In the genomic region with DNA sequence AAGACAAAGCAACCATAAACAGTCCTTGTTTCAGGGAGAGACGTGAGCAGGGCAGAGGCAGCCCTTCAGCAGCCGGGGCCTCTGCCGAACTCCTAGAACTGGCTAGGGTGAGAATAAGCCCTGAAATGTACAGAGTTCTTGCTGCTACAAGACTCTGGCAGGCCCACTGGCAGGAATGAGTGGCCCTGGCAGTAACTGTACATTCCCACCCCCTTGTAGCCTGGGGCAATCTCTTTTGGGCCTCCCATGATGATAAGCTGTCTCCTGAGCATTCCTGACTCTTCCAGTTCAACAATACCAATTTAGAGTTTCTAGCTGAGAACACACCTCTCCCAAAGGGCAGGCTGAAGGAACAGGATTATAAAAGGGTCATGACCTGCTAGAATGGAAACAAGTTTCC, we compare ENCODE assay signal across 18 cellular contexts. TPM values are rescaled to one million over a fixed set of nuclear protein-coding genes. Genes with fewer than 3 reads are reported as not detected.
DNase-seq lines count a peak whose midpoint lies in the region; ATAC-seq and TF ChIP-seq lines count a peak whose summit lies in the region.
"Had no signal": no experiment of that assay in that cellular context is flagged by ENCODE, and none has a peak within 500 bp of the region (broad histone marks: within the 10 kb centered on the region; RNA-seq: fewer than 3 reads in every experiment).

No MANE protein-coding gene starts in this region.

- H2AFZ ChIP-seq in GM23248, result no peak overlapping the region

- H3K4me2 ChIP-seq in GM23248 (ENCODE audit: unreplicated experiment), result peak overlapping the region; percentile 57

- peaks cover 22% of the 10 kb centered on the region for H3F3A ChIP-seq in GM23248 (ENCODE audit: insufficient read depth)

- H3K36me3 ChIP-seq in CD4-positive, alpha-beta memory T cell (ENCODE audit: insufficient read depth, low read length), result no peaks in the 10 kb centered on the region
- no peaks in the 10 kb centered on the region for H3K36me3 ChIP-seq in GM23248 (ENCODE audit: low read depth)
- H3K36me3 ChIP-seq: BE2C, upper lobe of right lung, WERI-Rb-1 had no signal

- POLR2A ChIA-PET in CD4-positive, alpha-beta memory T cell (lab: Charles Lee; ENCODE audit: partially characterized antibody), result interaction anchor here (0.6 to 1.9 kb wide), 3 partner anchors 15 to 759 kb away, joined by 4 to 7 read pairs (median 5); partner anchors contain the start of gene KATNAL2
- POLR2A ChIA-PET in activated CD8-positive, alpha-beta T cell treated with anti-CD3 and anti-CD28 coated beads for 36 hours (lab: Charles Lee), result interaction anchor here (1.6 to 2.1 kb wide), 2 partner anchors 11 to 14 kb away, joined by 3 to 8 read pairs; a partner anchor contains a TSS

- H4K20me1 ChIP-seq in GM23248 (ENCODE audit: insufficient read depth), result no peaks in the 10 kb centered on the region

- H3K9me2 ChIP-seq in GM23248 (ENCODE audit: insufficient read depth), result no peaks in the 10 kb centered on the region

- intact Hi-C loops in CD4-positive, alpha-beta memory T cell (cut with micrococcal nuclease), result no loop called here
- intact Hi-C loops in activated CD8-positive, alpha-beta T cell treated with anti-CD3 and anti-CD28 coated beads for 36 hours (cut with micrococcal nuclease), result loop anchor here (5.0 to 10.0 kb wide), 2 partner anchors 56 to 94 kb away; no protein-coding TSS in a partner anchor
- intact Hi-C loops in left ventricle myocardium superior (cut with micrococcal nuclease), result no loop called here
- intact Hi-C loops in dorsolateral prefrontal cortex (cut with DNase I), result no loop called here

- no peaks in the 10 kb centered on the region for H3K27me3 ChIP-seq in CD4-positive, alpha-beta memory T cell (ENCODE audit: insufficient read depth, low read length)
- no peaks in the 10 kb centered on the region for H3K27me3 ChIP-seq in GM23248 (replicated peaks; ENCODE audit: insufficient read depth)
- no peaks in the 10 kb centered on the region for H3K27me3 ChIP-seq in dorsolateral prefrontal cortex
- H3K27me3 ChIP-seq: BE2C, upper lobe of right lung had no signal

- no peak for TF ChIP-seq CTCF in activated CD8-positive, alpha-beta T cell treated with anti-CD3 and anti-CD28 coated beads for 36 hours (IDR thresholded peaks at IDR 0.05)
- TF ChIP-seq CTCF in dorsolateral prefrontal cortex (IDR thresholded peaks at IDR 0.05 in 54 of 56, conservative IDR thresholded peaks at IDR 0.05 in 2 of 56; ENCODE audit: low read depth in 1 of 56, partially characterized antibody in 56 of 56), result no peak

- no peak for ATAC-seq in activated CD8-positive, alpha-beta T cell treated with anti-CD3 and anti-CD28 coated beads for 36 hours
- peak; percentile 69 for ATAC-seq in left ventricle myocardium superior
- ATAC-seq: mucosa of descending colon; stimulated activated naive B cell treated with anti-CD40 and anti-IgM and Interleukin-4, amounts not matched to agents 10 μg/mL and 1 μg/mL and 100 μg/mL, for 72 hours; upper lobe of right lung had no signal

- H3K36me3 Mint-ChIP-seq in CD4-positive, alpha-beta memory T cell, result peaks cover 0 to 8% of the 10 kb centered on the region in 2 donors
- peaks cover 2% of the 10 kb centered on the region for H3K36me3 Mint-ChIP-seq in activated CD8-positive, alpha-beta T cell treated with anti-CD3 and anti-CD28 coated beads for 36 hours (ENCODE audit: low read depth)

- H3K27ac Mint-ChIP-seq in CD4-positive, alpha-beta memory T cell, result peak overlapping the region in 6 of 7 donors; percentile 41 to 93 (median 82)
- H3K27ac Mint-ChIP-seq in activated CD8-positive, alpha-beta T cell treated with anti-CD3 and anti-CD28 coated beads for 36 hours, result peak overlapping the region; percentile 43
- H3K27ac Mint-ChIP-seq: activated naive CD4-positive, alpha-beta T cell treated with anti-CD3 and anti-CD28 coated beads for 36 hours; stimulated activated naive B cell treated with anti-CD40 and anti-IgM and Interleukin-4, amounts not matched to agents 10 μg/mL and 1 μg/mL and 100 μg/mL, for 72 hours had no signal

- no peaks in the 10 kb centered on the region for H3K9me3 Mint-ChIP-seq in CD4-positive, alpha-beta memory T cell
- H3K9me3 Mint-ChIP-seq in activated CD8-positive, alpha-beta T cell treated with anti-CD3 and anti-CD28 coated beads for 36 hours, result no peaks in the 10 kb centered on the region
- H3K9me3 Mint-ChIP-seq: activated naive CD4-positive, alpha-beta T cell treated with anti-CD3 and anti-CD28 coated beads for 36 hours; stimulated activated naive B cell treated with anti-CD40 and anti-IgM and Interleukin-4, amounts not matched to agents 10 μg/mL and 1 μg/mL and 100 μg/mL, for 72 hours had no signal

- peaks cover 44 to 83% (median 65%) of the 10 kb centered on the region in 4 donors for H3K4me1 Mint-ChIP-seq in CD4-positive, alpha-beta memory T cell
- peaks cover 49% of the 10 kb centered on the region for H3K4me1 Mint-ChIP-seq in activated CD8-positive, alpha-beta T cell treated with anti-CD3 and anti-CD28 coated beads for 36 hours (ENCODE audit: low read depth)

- H3K4me3 Mint-ChIP-seq in CD4-positive, alpha-beta memory T cell, result peak overlapping the region in 2 of 8 donors; percentile 3 to 20
- no peak overlapping the region for H3K4me3 Mint-ChIP-seq in activated CD8-positive, alpha-beta T cell treated with anti-CD3 and anti-CD28 coated beads for 36 hours
- H3K4me3 Mint-ChIP-seq: activated naive CD4-positive, alpha-beta T cell treated with anti-CD3 and anti-CD28 coated beads for 36 hours; stimulated activated naive B cell treated with anti-CD40 and anti-IgM and Interleukin-4, amounts not matched to agents 10 μg/mL and 1 μg/mL and 100 μg/mL, for 72 hours had no signal

- H3K9me3 ChIP-seq in CD4-positive, alpha-beta memory T cell (ENCODE audit: control insufficient read depth in 1 of 2, low read length in 2 of 2), result no peaks in the 10 kb centered on the region
- H3K9me3 ChIP-seq in GM23248 (ENCODE audit: low read depth), result no peaks in the 10 kb centered on the region
- H3K9me3 ChIP-seq: BE2C, mucosa of descending colon, upper lobe of right lung had no signal

- no peak for DNase-seq in CD4-positive, alpha-beta memory T cell
- peak; percentile 72 for DNase-seq in GM23248
- no peak for DNase-seq in activated CD8-positive, alpha-beta T cell treated with anti-CD3 and anti-CD28 coated beads for 36 hours
- DNase-seq in left ventricle myocardium superior, result no peak
- no peak for DNase-seq in dorsolateral prefrontal cortex
- DNase-seq in stimulated activated CD4-positive, alpha-beta T cell treated with anti-CD3 and anti-CD28 coated beads, Interleukin-12 subunit alpha, Interleukin-12 subunit beta, amount 100 ng/mL, for 4 hours, result no peak
- no peak for DNase-seq in NCI-H82 (lab: John Stamatoyannopoulos, UW)
- DNase-seq: activated naive CD4-positive, alpha-beta T cell treated with anti-CD3 and anti-CD28 coated beads for 36 hours; BE2C; central memory CD4-positive, alpha-beta T cell; glutamatergic neuron; Kasumi-1; mucosa of descending colon; NCI-H510A; stimulated activated naive B cell treated with anti-CD40 and anti-IgM and Interleukin-4, amounts not matched to agents 10 μg/mL and 1 μg/mL and 100 μg/mL, for 72 hours; upper lobe of right lung; WERI-Rb-1 had no signal

- in situ Hi-C loops in GM23248 (cut with MboI), result loop anchor here (25.0 kb wide), 1 partner anchor 329 kb away; no protein-coding TSS in a partner anchor

- H3K27ac ChIP-seq in CD4-positive, alpha-beta memory T cell (ENCODE audit: low read depth, low read length), result no peak overlapping the region
- H3K27ac ChIP-seq in GM23248 (0 out of 2 replicates have a peak overlapping the region, but pooled peaks have one; percentile 12), dorsolateral prefrontal cortex (no peak overlapping the region)
- H3K27ac ChIP-seq: upper lobe of right lung, WERI-Rb-1 had no signal

- H3K4me1 ChIP-seq in CD4-positive, alpha-beta memory T cell (ENCODE audit: insufficient read depth, low read length), result peaks cover 72% of the 10 kb centered on the region
- peaks cover 30% of the 10 kb centered on the region for H3K4me1 ChIP-seq in GM23248 (ENCODE audit: insufficient read depth)
- H3K4me1 ChIP-seq: BE2C, upper lobe of right lung had no signal

- H3K27me3 Mint-ChIP-seq in CD4-positive, alpha-beta memory T cell, result no peaks in the 10 kb centered on the region
- H3K27me3 Mint-ChIP-seq in activated CD8-positive, alpha-beta T cell treated with anti-CD3 and anti-CD28 coated beads for 36 hours, result no peaks in the 10 kb centered on the region
- H3K27me3 Mint-ChIP-seq: stimulated activated naive B cell treated with anti-CD40 and anti-IgM and Interleukin-4, amounts not matched to agents 10 μg/mL and 1 μg/mL and 100 μg/mL, for 72 hours had no signal

- WGBS in GM23248 (ENCODE audit: low coverage in 1 of 2, low lambda C conversion rate in 2 of 2, missing lambda C conversion rate in 2 of 2), 2 experiments, result 92 to 98% methylated on average over 3 of the region's 3 CpGs

- H3K9ac ChIP-seq in GM23248, result no peak overlapping the region

- CTCF ChIA-PET in CD4-positive, alpha-beta memory T cell (lab: Charles Lee; ENCODE audit: partially characterized antibody), result interaction anchor here (1.0 to 11.0 kb wide), 5 partner anchors 10 to 499 kb away, joined by 5 to 158 read pairs (median 18); partner anchors contain the start of gene LOXHD1
- CTCF ChIA-PET in activated CD8-positive, alpha-beta T cell treated with anti-CD3 and anti-CD28 coated beads for 36 hours (lab: Charles Lee), result interaction anchor here (1.1 to 9.4 kb wide), 5 partner anchors 10 to 186 kb away, joined by 3 to 126 read pairs (median 5); a partner anchor contains a TSS

- H3K4me3 ChIP-seq in CD4-positive, alpha-beta memory T cell (ENCODE audit: low read length in 2 of 2), result no peak overlapping the region
- H3K4me3 ChIP-seq in GM23248 (0 out of 2 replicates have a peak overlapping the region, but pooled peaks have one; percentile 0), dorsolateral prefrontal cortex (no peak overlapping the region)
- H3K4me3 ChIP-seq: mucosa of descending colon, skin epidermis, upper lobe of right lung had no signal

- no peaks in the 10 kb centered on the region for H3K79me2 ChIP-seq in GM23248 (ENCODE audit: insufficient read depth)

RNA-seq across cellular contexts. Expression of gene HAUS1, which starts 54.3 kb away (rescaled TPM):
- 10 to 100 TPM; 23.2 to 23.3 TPM for total RNA-seq in CD4-positive, alpha-beta memory T cell
- polyA plus RNA-seq in CD4-positive, alpha-beta memory T cell, result 10 to 100 TPM; 39.6 to 82.6 TPM
- total RNA-seq in GM23248 (2014; rRNA removed; shearing (Covaris generic)), result 24.2 and 31.9 TPM in 2 replicates
- polyA plus RNA-seq in GM23248 (2016; fragmentation: Nextera tagmentation; extraction: Ambion mirVana), result 33.6 and 36.9 TPM in 2 replicates
- 10 to 100 TPM; 57.9 to 61.0 TPM for total RNA-seq in activated CD8-positive, alpha-beta T cell treated with anti-CD3 and anti-CD28 coated beads for 36 hours
- total RNA-seq in left ventricle myocardium superior (7.0 TPM), dorsolateral prefrontal cortex (10 to 100 TPM in 78 of 120 experiments, 1 to 10 TPM in 42; 6.1 to 22.4 (median 11.2) TPM)
